In genomic region chr2:136126527-136126926, GRCh38 we compare ENCODE assay signal across 20 cellular contexts. TPM values are rescaled to one million over a fixed set of nuclear protein-coding genes. Genes with fewer than 3 reads are reported as not detected.
DNase-seq lines count a peak whose midpoint lies in the region; ATAC-seq and TF ChIP-seq lines count a peak whose summit lies in the region.
"Had no signal": no experiment of that assay in that cellular context is flagged by ENCODE, and none has a peak within 500 bp of the region (broad histone marks: within the 10 kb centered on the region; RNA-seq: fewer than 3 reads in every experiment).

No MANE protein-coding gene starts in this region.

- ATAC-seq in activated naive CD8-positive, alpha-beta T cell treated with anti-CD3 and anti-CD28 coated beads, Interleukin-2, amount 10 ng/mL, durations not matched to agents 7 days and 5 days (ENCODE audit: low read depth) = no peak
- ATAC-seq in gastroesophageal sphincter = no peak

- H3K4me3 ChIP-seq in neutrophil (ENCODE audit: low read depth in 1 of 2, low read length in 1 of 2) = no peak overlapping the region
- H3K4me3 ChIP-seq in gastroesophageal sphincter = no peak overlapping the region
- H3K4me3 ChIP-seq: PC-9, stomach, uterus had no signal

- TF ChIP-seq EP300 in gastroesophageal sphincter (IDR thresholded peaks at IDR 0.05) = no peak

- H3K9me3 Mint-ChIP-seq in IgD-negative memory B cell = no peaks in the 10 kb centered on the region
- no peaks in the 10 kb centered on the region for H3K9me3 Mint-ChIP-seq in activated naive CD8-positive, alpha-beta T cell treated with anti-CD3 and anti-CD28 coated beads, Interleukin-2, amount 10 ng/mL, durations not matched to agents 7 days and 5 days
- H3K9me3 Mint-ChIP-seq: activated CD4-positive, alpha-beta memory T cell treated with anti-CD3 and anti-CD28 coated beads for 36 hours; activated T-helper 1 cell treated with anti-CD3 and anti-CD28 coated beads, Interleukin-12 subunit alpha, Interleukin-12 subunit beta, Interleukin-2, Interleukin-4 antibody, amounts not matched to agents 30 ng/mL and 10 ng/mL and 1 ng/mL, durations not matched to agents 14 hours and 24 hours and 36 hours had no signal

- POLR2A ChIA-PET in activated naive CD8-positive, alpha-beta T cell treated with anti-CD3 and anti-CD28 coated beads, Interleukin-2, amount 10 ng/mL, durations not matched to agents 7 days and 5 days (lab: Charles Lee) = interaction anchor here (0.9 to 1.9 kb wide), 2 partner anchors 10 to 113 kb away, joined by 3 to 17 read pairs; no protein-coding TSS in a partner anchor

- DNase-seq in NCI-H345 (lab: John Stamatoyannopoulos, UW) (peak; percentile 79), NCI-H345 treated with DMSO at 0.1 percent for 48 hours (lab: John Stamatoyannopoulos, UW; ENCODE audit: unreplicated experiment) (no peak), HPDE6-E6E7 (ENCODE audit: extremely low spot score) (no peak), SW480 (ENCODE audit: low spot score) (no peak)
- DNase-seq in activated naive CD8-positive, alpha-beta T cell treated with anti-CD3 and anti-CD28 coated beads, Interleukin-2, amount 10 ng/mL, durations not matched to agents 7 days and 5 days = no peak
- DNase-seq: activated CD4-positive, alpha-beta memory T cell treated with anti-CD3 and anti-CD28 coated beads for 36 hours; amniotic stem cell; GF-D8; GOT3; NCI-H524 treated with DMSO at 0.1 percent for 48 hours; PC-9; SK-N-SH; stomach; uterus had no signal

- WGBS in gastroesophageal sphincter (ENCODE audit: low coverage in 1 of 2), 2 donors = 39 to 41% methylated on average over 4 of the region's 6 CpGs

- H3K27ac Mint-ChIP-seq in IgD-negative memory B cell = peak overlapping the region; percentile 78 to 93 (median 81)
- peak overlapping the region; percentile 35 for H3K27ac Mint-ChIP-seq in activated naive CD8-positive, alpha-beta T cell treated with anti-CD3 and anti-CD28 coated beads, Interleukin-2, amount 10 ng/mL, durations not matched to agents 7 days and 5 days
- H3K27ac Mint-ChIP-seq: activated CD4-positive, alpha-beta memory T cell treated with anti-CD3 and anti-CD28 coated beads for 36 hours; activated T-helper 1 cell treated with anti-CD3 and anti-CD28 coated beads, Interleukin-12 subunit alpha, Interleukin-12 subunit beta, Interleukin-2, Interleukin-4 antibody, amounts not matched to agents 30 ng/mL and 10 ng/mL and 1 ng/mL, durations not matched to agents 14 hours and 24 hours and 36 hours had no signal

- peak overlapping the region; percentile 87 for H3K27ac ChIP-seq in neutrophil
- no peak overlapping the region for H3K27ac ChIP-seq in gastroesophageal sphincter
- H3K27ac ChIP-seq: KMS-11, PC-9, stomach, uterus had no signal

- no peaks in the 10 kb centered on the region for H3K9me3 ChIP-seq in neutrophil
- H3K9me3 ChIP-seq in gastroesophageal sphincter = no peaks in the 10 kb centered on the region
- H3K9me3 ChIP-seq: SK-N-SH, stomach, uterus had no signal

- peak overlapping the region in 3 of 4 donors; percentile 10 to 80 (median 23) for H3K4me3 Mint-ChIP-seq in IgD-negative memory B cell
- no peak overlapping the region for H3K4me3 Mint-ChIP-seq in activated naive CD8-positive, alpha-beta T cell treated with anti-CD3 and anti-CD28 coated beads, Interleukin-2, amount 10 ng/mL, durations not matched to agents 7 days and 5 days
- H3K4me3 Mint-ChIP-seq: activated CD4-positive, alpha-beta memory T cell treated with anti-CD3 and anti-CD28 coated beads for 36 hours; activated T-helper 1 cell treated with anti-CD3 and anti-CD28 coated beads, Interleukin-12 subunit alpha, Interleukin-12 subunit beta, Interleukin-2, Interleukin-4 antibody, amounts not matched to agents 30 ng/mL and 10 ng/mL and 1 ng/mL, durations not matched to agents 14 hours and 24 hours and 36 hours had no signal

- peaks cover 4% of the 10 kb centered on the region for H3K27me3 Mint-ChIP-seq in IgD-negative memory B cell
- H3K27me3 Mint-ChIP-seq in activated naive CD8-positive, alpha-beta T cell treated with anti-CD3 and anti-CD28 coated beads, Interleukin-2, amount 10 ng/mL, durations not matched to agents 7 days and 5 days = peaks cover 3% of the 10 kb centered on the region

- peaks cover 3% of the 10 kb centered on the region for H3K36me3 Mint-ChIP-seq in IgD-negative memory B cell
- H3K36me3 Mint-ChIP-seq in activated naive CD8-positive, alpha-beta T cell treated with anti-CD3 and anti-CD28 coated beads, Interleukin-2, amount 10 ng/mL, durations not matched to agents 7 days and 5 days = peaks cover 2% of the 10 kb centered on the region
- H3K36me3 Mint-ChIP-seq: activated CD4-positive, alpha-beta memory T cell treated with anti-CD3 and anti-CD28 coated beads for 36 hours had no signal

- H3K4me1 ChIP-seq in neutrophil (ENCODE audit: control insufficient read depth in 1 of 2, insufficient read depth in 1 of 2, low read depth in 1 of 2, low read length in 1 of 2) = peaks cover 65 to 74% of the 10 kb centered on the region in 2 experiments
- H3K4me1 ChIP-seq in gastroesophageal sphincter = peaks cover 0 to 10% (median 0%) of the 10 kb centered on the region in 3 donors
- H3K4me1 ChIP-seq: uterus had no signal

- no peak for TF ChIP-seq CTCF in neutrophil (IDR thresholded peaks at IDR 0.05)
- no peak for TF ChIP-seq CTCF in gastroesophageal sphincter (IDR thresholded peaks at IDR 0.05)

- H3K36me3 ChIP-seq in neutrophil = no peaks in the 10 kb centered on the region
- H3K36me3 ChIP-seq in gastroesophageal sphincter = no peaks in the 10 kb centered on the region
- H3K36me3 ChIP-seq: stomach, uterus had no signal

- H3K27me3 ChIP-seq in neutrophil = no peaks in the 10 kb centered on the region
- H3K27me3 ChIP-seq in gastroesophageal sphincter = peaks cover 15% of the 10 kb centered on the region

- no peak for TF ChIP-seq POLR2A in gastroesophageal sphincter (IDR thresholded peaks at IDR 0.05)

- H3K4me1 Mint-ChIP-seq in IgD-negative memory B cell = peaks cover 50 to 83% (median 61%) of the 10 kb centered on the region in 3 donors
- peaks cover 75% of the 10 kb centered on the region for H3K4me1 Mint-ChIP-seq in activated naive CD8-positive, alpha-beta T cell treated with anti-CD3 and anti-CD28 coated beads, Interleukin-2, amount 10 ng/mL, durations not matched to agents 7 days and 5 days

RNA-seq across cellular contexts. Expression of gene CXCR4, which starts 8.6 kb away (rescaled TPM):
- polyA plus RNA-seq in IgD-negative memory B cell = 862 TPM
- total RNA-seq in activated naive CD8-positive, alpha-beta T cell treated with anti-CD3 and anti-CD28 coated beads, Interleukin-2, amount 10 ng/mL, durations not matched to agents 7 days and 5 days = 100 to 1,000 TPM; 288 to 293 TPM
- total RNA-seq in gastroesophageal sphincter = 1 to 10 TPM; 5.1 to 8.2 (median 7.7) TPM
- total RNA-seq: chondrocyte had no signal

Comparison
In these comparisons a context has a peak if more than half of its experiments do, and no peak if none do; other contexts are left out.
1. RNA of gene CXCR4, which starts 8.6 kb away (total RNA-seq): 288 to 293 TPM in activated naive CD8-positive, alpha-beta T cell treated with anti-CD3 and anti-CD28 coated beads, Interleukin-2, amount 10 ng/mL, durations not matched to agents 7 days and 5 days; 5.1 to 8.2 TPM in gastroesophageal sphincter; every median in the first group is over 10 times any median in the second.